ENCODE assay signal across 7 cellular contexts in the genomic region with DNA sequence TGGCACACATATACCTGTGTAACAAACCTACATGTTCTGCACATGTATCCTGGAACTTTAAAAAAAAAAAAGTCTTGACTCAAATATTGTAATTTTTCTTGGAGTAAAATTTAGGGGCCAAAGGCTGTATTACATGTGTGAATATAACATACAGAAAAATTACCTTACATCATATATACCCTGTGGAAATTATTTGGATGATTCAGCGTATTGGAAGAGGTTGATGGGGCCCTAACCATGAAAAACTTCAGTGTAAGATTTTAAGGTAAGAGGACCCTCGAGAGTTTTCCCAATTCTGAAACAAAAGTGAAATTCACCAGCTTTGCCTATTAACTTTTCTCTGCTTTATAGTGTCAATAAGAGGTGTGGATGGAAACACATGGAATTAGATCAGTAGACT.
"Had no signal": no experiment of that assay in that cellular context is flagged by ENCODE, and none has a peak within 500 bp of the region (broad histone marks: within the 10 kb centered on the region; RNA-seq: fewer than 3 reads in every experiment).

No MANE protein-coding gene starts in this region.

- H3K9ac ChIP-seq: KMS-11 had no signal

- H3K4me2 ChIP-seq: KMS-11 had no signal

- FAIRE-seq: HTR-8/SVneo, K562 had no signal

- H3K27ac ChIP-seq: HL-60, KMS-11 had no signal

- H3K4me3 ChIP-seq: K562 had no signal

- ATAC-seq: K562 had no signal

- DNase-seq: IMR-90, KBM-7, KG1 had no signal
